8 cellular contexts compared by ENCODE assay signal in the genomic region with DNA sequence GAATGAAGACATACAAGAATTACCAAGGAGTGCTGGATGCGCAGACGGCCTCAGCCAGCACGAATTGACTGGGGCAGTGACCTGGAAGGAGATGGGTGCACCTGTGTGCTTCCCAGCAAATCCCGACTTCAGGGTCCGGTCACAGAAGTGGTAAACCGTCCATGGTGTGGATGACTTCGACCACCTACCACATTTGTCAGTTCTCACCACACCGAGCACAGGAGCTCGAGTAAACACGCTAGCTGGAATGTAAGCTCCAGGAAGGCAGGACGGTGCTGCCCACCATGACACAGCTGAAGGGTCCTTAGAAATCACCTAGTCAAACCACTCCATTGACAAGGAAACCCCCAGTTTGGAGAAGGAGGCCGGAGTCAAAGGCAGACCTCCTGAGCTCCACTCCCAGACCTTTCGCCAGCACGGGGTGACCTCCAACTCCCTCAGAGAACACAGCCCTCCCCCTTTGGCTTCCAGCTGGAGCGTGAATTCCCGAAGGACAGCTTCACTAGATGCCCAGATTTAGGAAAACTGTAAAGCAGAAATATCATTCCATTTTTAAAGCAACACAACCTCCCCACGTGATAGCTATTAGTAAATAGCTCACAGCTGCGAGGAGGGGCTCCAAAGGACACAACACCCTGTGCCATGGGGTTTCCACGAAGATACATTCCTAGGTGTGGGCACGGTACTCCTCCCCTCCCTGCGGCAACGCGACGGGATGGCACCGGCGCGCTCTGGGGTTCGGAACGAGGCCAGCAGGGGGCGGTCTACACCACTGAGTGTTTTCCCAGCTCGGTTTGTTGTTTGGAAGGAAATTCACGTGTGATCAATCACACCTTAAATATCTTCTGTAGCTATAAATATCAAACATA. TPM values are rescaled to one million over a fixed set of nuclear protein-coding genes. Genes with fewer than 3 reads are reported as not detected.
DNase-seq lines count a peak whose midpoint lies in the region; ATAC-seq, FAIRE-seq and TF ChIP-seq lines count a peak whose summit lies in the region.

No MANE protein-coding gene starts in this region.

- H3K9me3 ChIP-seq in neural cell (ENCODE audit: low read length), result no peaks in the 10 kb centered on the region
- peaks cover 0 to 3% (median 0%) of the 10 kb centered on the region in 3 donors for H3K9me3 ChIP-seq in tibial artery

- no peak overlapping the region for H3K4me3 ChIP-seq in fibroblast of the aortic adventitia (ENCODE audit: low read depth, low read length)
- H3K4me3 ChIP-seq in neural cell (ENCODE audit: low read length), result no peak overlapping the region
- H3K4me3 ChIP-seq in tibial artery, result no peak overlapping the region

- no peaks in the 10 kb centered on the region for H3K79me2 ChIP-seq in neural cell (replicated peaks; ENCODE audit: insufficient read depth, low read length)

- no peak overlapping the region for H3K4me2 ChIP-seq in neural cell (ENCODE audit: low read length)

- H3K4me1 ChIP-seq in tibial artery, result peaks cover 0 to 7% (median 2%) of the 10 kb centered on the region in 4 donors

- no peak overlapping the region for H3K9ac ChIP-seq in neural cell (ENCODE audit: low read length)

- H3K27me3 ChIP-seq in neural cell (ENCODE audit: insufficient read depth, low read depth, low read length), result no peaks in the 10 kb centered on the region
- peaks cover 0 to 3% of the 10 kb centered on the region in 2 donors for H3K27me3 ChIP-seq in tibial artery

- no peak for FAIRE-seq in GM12892 (lab: Jason Lieb, UNC)

- no peak for TF ChIP-seq EP300 in neural cell (conservative IDR thresholded peaks at IDR 0.05; ENCODE audit: poor library complexity, severe bottlenecking)

- H4K20me1 ChIP-seq in neural cell (ENCODE audit: insufficient read depth), result no peaks in the 10 kb centered on the region

- H3F3A ChIP-seq in neural cell (ENCODE audit: insufficient read depth, low read length, poor library complexity, severe bottlenecking), result no peaks in the 10 kb centered on the region

- no peak overlapping the region for H3K27ac ChIP-seq in neural cell (ENCODE audit: low read length)
- H3K27ac ChIP-seq in tibial artery, result no peak overlapping the region

- no peak for TF ChIP-seq POLR2A in GM12892 (IDR thresholded peaks at IDR 0.05; ENCODE audit: low read depth, low read length)

- no peaks in the 10 kb centered on the region for H3K9me2 ChIP-seq in neural cell (ENCODE audit: insufficient read depth, low read length)

- intact Hi-C loops in tibial artery (cut with DNase I; ENCODE audit: low total_unique reads), result no loop called here

- TF ChIP-seq CTCF in fibroblast of the aortic adventitia (IDR thresholded peaks at IDR 0.05; ENCODE audit: insufficient read depth, low read length), result peak; percentile 65
- TF ChIP-seq CTCF in neural cell (IDR thresholded peaks at IDR 0.05; ENCODE audit: poor library complexity, severe bottlenecking), result peak; percentile 83
- peak; percentile 68 to 71 for TF ChIP-seq CTCF in tibial artery (IDR thresholded peaks at IDR 0.05)

- H2AFZ ChIP-seq in neural cell (ENCODE audit: low read depth, low read length), result no peak overlapping the region

- DNase-seq in GM12892 (ENCODE audit: insufficient read length), result peak; percentile 40
- DNase-seq in NCI-H1048 (lab: John Stamatoyannopoulos, UW), result peak; percentile 10
- DNase-seq in activated CD8-positive, alpha-beta memory T cell treated with anti-CD3 and anti-CD28 coated beads, Interleukin-2, amount 50 U/mL, for 4 hours, result peak; percentile 40
- peak; percentile 23 for DNase-seq in fibroblast of the aortic adventitia (ENCODE audit: low read depth)
- no peak for DNase-seq in tibial artery
- DNase-seq in GDM1 (lab: John Stamatoyannopoulos, UW), result no peak

- peak; percentile 87 for TF ChIP-seq RAD21 in neural cell (conservative IDR thresholded peaks at IDR 0.05)

- no peaks in the 10 kb centered on the region for H3K36me3 ChIP-seq in neural cell (ENCODE audit: insufficient read depth, low read length)
- H3K36me3 ChIP-seq in tibial artery, result no peaks in the 10 kb centered on the region

- ATAC-seq in HG02571 (IDR thresholded peaks at IDR 0.05; ENCODE audit: unreplicated experiment), result no peak

TF ChIP-seq in neural cell, 6 proteins besides CTCF, POLR2A, EP300 and RAD21:
- TF ChIP-seq TAF1 (IDR thresholded peaks at IDR 0.05; ENCODE audit: low read depth) (no peak), SMC3 (conservative IDR thresholded peaks at IDR 0.05; ENCODE audit: poor library complexity) (peak; percentile 83)

RNA-seq across cellular contexts. Expression of gene GNAL, which starts 34.1 kb away (rescaled TPM):
- polyA plus RNA-seq in GM12892 (2012; ENCODE audit: missing spikeins), result 0.30 TPM
- total RNA-seq in fibroblast of the aortic adventitia (ENCODE audit: low replicate concordance), result 0.16 and 0.63 TPM in 2 replicates
- 16.7 and 17.3 TPM in 2 replicates for polyA plus RNA-seq in neural cell
- polyA minus RNA-seq in neural cell, result 31.2 and 53.3 TPM in 2 replicates

RNA-seq across cellular contexts. Expression of gene SLC35G4, which starts 45.6 kb away (rescaled TPM):
- polyA plus RNA-seq in GM12892 (2012; ENCODE audit: missing spikeins), result not detected
- not detected in 2 replicates for total RNA-seq in fibroblast of the aortic adventitia (ENCODE audit: low replicate concordance)
- not detected in 2 replicates for polyA plus RNA-seq in neural cell
- polyA minus RNA-seq in neural cell, result not detected in 2 replicates

Comparison
In these comparisons a context has a peak if more than half of its experiments do, and no peak if none do; other contexts are left out.
1. DNase-seq: peak in GM12892 (single experiment), NCI-H1048 (single experiment), activated CD8-positive, alpha-beta memory T cell treated with anti-CD3 and anti-CD28 coated beads, Interleukin-2, amount 50 U/mL, for 4 hours (single experiment) and fibroblast of the aortic adventitia (single experiment); none in tibial artery (0 of 2) and GDM1 (single experiment).
2. Peak in every context shown above with its lines, with median percentiles within 50 percentile points of each other: CTCF ChIP-seq.